In the genomic region with DNA sequence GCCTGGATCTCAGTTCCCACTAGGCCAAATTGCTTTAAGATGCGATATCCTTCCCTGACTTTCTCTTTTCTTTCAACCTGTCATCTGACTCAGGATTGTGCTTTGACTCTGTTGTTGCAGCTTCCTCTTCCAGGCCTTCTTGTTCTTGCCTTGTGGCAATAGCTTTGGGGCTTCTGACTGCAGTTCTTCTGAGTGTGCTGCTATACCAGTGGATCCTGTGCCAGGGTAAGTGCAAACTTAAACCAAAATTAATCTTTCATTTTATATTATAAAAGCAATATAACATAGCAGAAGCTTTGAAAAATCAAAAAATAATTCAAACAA, we compare ENCODE assay signal across 17 cellular contexts. TPM values are rescaled to one million over a fixed set of nuclear protein-coding genes. Genes with fewer than 3 reads are reported as not detected.
DNase-seq lines count a peak whose midpoint lies in the region; ATAC-seq and TF ChIP-seq lines count a peak whose summit lies in the region.
"Had no signal": no experiment of that assay in that cellular context is flagged by ENCODE, and none has a peak within 500 bp of the region (broad histone marks: within the 10 kb centered on the region; RNA-seq: fewer than 3 reads in every experiment).

No MANE protein-coding gene starts in this region.

- no peak overlapping the region for H2AFZ ChIP-seq in OCI-LY3 (ENCODE audit: low read depth, low read length)

- H3K9me3 ChIP-seq in left ventricle myocardium inferior (replicated peaks) (no peaks in the 10 kb centered on the region), right atrium auricular region (no peaks in the 10 kb centered on the region), OCI-LY3 (ENCODE audit: insufficient read depth, low read length) (no peaks in the 10 kb centered on the region)
- H3K9me3 ChIP-seq: Peyer's patch, testis had no signal

- H4K20me1 ChIP-seq in OCI-LY3 (ENCODE audit: insufficient read depth, low read length), result no peaks in the 10 kb centered on the region

- DNase-seq in left ventricle myocardium inferior, result no peak
- DNase-seq in right atrium auricular region (ENCODE audit: low spot score), result no peak
- no peak for DNase-seq in central memory CD8-positive, alpha-beta T cell (ENCODE audit: low spot score in 2 of 2)
- DNase-seq in stimulated activated naive CD8-positive, alpha-beta T cell treated with anti-CD3 and anti-CD28 coated beads, Interleukin-15, amount 100 ng/mL, for 72 hours, result no peak
- no peak for DNase-seq in HT-29 (ENCODE audit: low spot score)
- DNase-seq in GM10266 (ENCODE audit: extremely low spot score), result no peak
- no peak for DNase-seq in NCI-H2227 (lab: John Stamatoyannopoulos, UW; ENCODE audit: unreplicated experiment)
- DNase-seq: activated CD4-positive, alpha-beta T cell treated with anti-CD3 and anti-CD28 coated beads, Interleukin-2, amount 50 U/mL, for 1 hour; DMS79; foreskin melanocyte; mesendoderm; NCI-H1417 treated with DMSO at 0.1 percent for 48 hours; Peyer's patch; testis had no signal

- TF ChIP-seq CTCF in left ventricle myocardium inferior (IDR thresholded peaks at IDR 0.05; ENCODE audit: borderline replicate concordance) (no peak), right atrium auricular region (IDR thresholded peaks at IDR 0.05) (no peak), OCI-LY3 (IDR thresholded peaks at IDR 0.05; ENCODE audit: low read depth, low read length) (no peak), GM10266 (IDR thresholded peaks at IDR 0.05; ENCODE audit: control insufficient read depth, insufficient read depth, low read depth, missing control alignments) (no peak)

- H3K4me3 ChIP-seq in left ventricle myocardium inferior, result no peak overlapping the region
- no peak overlapping the region for H3K4me3 ChIP-seq in right atrium auricular region
- no peak overlapping the region for H3K4me3 ChIP-seq in OCI-LY3 (ENCODE audit: low read length)
- H3K4me3 ChIP-seq: testis had no signal

- H3K27ac Mint-ChIP-seq in central memory CD8-positive, alpha-beta T cell (ENCODE audit: low read depth), result peak overlapping the region; percentile 87
- H3K27ac Mint-ChIP-seq in stimulated activated naive CD8-positive, alpha-beta T cell treated with anti-CD3 and anti-CD28 coated beads, Interleukin-15, amount 100 ng/mL, for 72 hours, result peak overlapping the region; percentile 13 to 91
- H3K27ac Mint-ChIP-seq: IgD-negative memory B cell had no signal

- peaks cover 43% of the 10 kb centered on the region for H3K36me3 Mint-ChIP-seq in central memory CD8-positive, alpha-beta T cell (ENCODE audit: insufficient read depth)

- H3K9me3 Mint-ChIP-seq in central memory CD8-positive, alpha-beta T cell, result no peaks in the 10 kb centered on the region
- no peaks in the 10 kb centered on the region for H3K9me3 Mint-ChIP-seq in stimulated activated naive CD8-positive, alpha-beta T cell treated with anti-CD3 and anti-CD28 coated beads, Interleukin-15, amount 100 ng/mL, for 72 hours
- H3K9me3 Mint-ChIP-seq: activated naive CD4-positive, alpha-beta T cell treated with anti-CD3 and anti-CD28 coated beads, Interleukin-2, amount 50 U/mL, for 72 hours; IgD-negative memory B cell had no signal

- peaks cover 57% of the 10 kb centered on the region for H3K4me1 Mint-ChIP-seq in central memory CD8-positive, alpha-beta T cell
- H3K4me1 Mint-ChIP-seq in stimulated activated naive CD8-positive, alpha-beta T cell treated with anti-CD3 and anti-CD28 coated beads, Interleukin-15, amount 100 ng/mL, for 72 hours, result peaks cover 73% of the 10 kb centered on the region

- H3K36me3 ChIP-seq in left ventricle myocardium inferior (no peaks in the 10 kb centered on the region), right atrium auricular region (no peaks in the 10 kb centered on the region), OCI-LY3 (replicated peaks; ENCODE audit: low read depth, low read length) (no peaks in the 10 kb centered on the region)
- H3K36me3 ChIP-seq: Peyer's patch had no signal

- no peaks in the 10 kb centered on the region for H3K79me2 ChIP-seq in OCI-LY3 (ENCODE audit: low read length)

- intact Hi-C loops in left ventricle myocardium inferior (cut with micrococcal nuclease), result no loop called here

- H3K4me1 ChIP-seq in left ventricle myocardium inferior, result peaks cover 34% of the 10 kb centered on the region
- peaks cover 0 to 17% of the 10 kb centered on the region in 2 donors for H3K4me1 ChIP-seq in right atrium auricular region
- peaks cover 68% of the 10 kb centered on the region for H3K4me1 ChIP-seq in OCI-LY3 (ENCODE audit: low read length)
- H3K4me1 ChIP-seq: Peyer's patch, testis had no signal

- H3K4me2 ChIP-seq in OCI-LY3 (ENCODE audit: low read length), result peak overlapping the region; percentile 32

- no peak for ATAC-seq in central memory CD8-positive, alpha-beta T cell (replicated peaks; ENCODE audit: extremely low read depth, poor library complexity, severe bottlenecking)
- no peak for ATAC-seq in stimulated activated naive CD8-positive, alpha-beta T cell treated with anti-CD3 and anti-CD28 coated beads, Interleukin-15, amount 100 ng/mL, for 72 hours

- H3K27ac ChIP-seq in left ventricle myocardium inferior (replicated peaks) (peak overlapping the region; percentile 43), right atrium auricular region (peak overlapping the region in 1 of 2 donors; percentile 7), OCI-LY3 (ENCODE audit: low read length) (peak overlapping the region; percentile 8; the same call in 1 of the 2 replicates)
- H3K27ac ChIP-seq: testis had no signal

- peak overlapping the region; percentile 88 for H3K4me3 Mint-ChIP-seq in central memory CD8-positive, alpha-beta T cell
- H3K4me3 Mint-ChIP-seq in stimulated activated naive CD8-positive, alpha-beta T cell treated with anti-CD3 and anti-CD28 coated beads, Interleukin-15, amount 100 ng/mL, for 72 hours, result peak overlapping the region; percentile 51 to 80

- no peaks in the 10 kb centered on the region for H3K27me3 Mint-ChIP-seq in central memory CD8-positive, alpha-beta T cell
- no peaks in the 10 kb centered on the region for H3K27me3 Mint-ChIP-seq in stimulated activated naive CD8-positive, alpha-beta T cell treated with anti-CD3 and anti-CD28 coated beads, Interleukin-15, amount 100 ng/mL, for 72 hours
- H3K27me3 Mint-ChIP-seq: IgD-negative memory B cell had no signal

- H3K27me3 ChIP-seq in left ventricle myocardium inferior (ENCODE audit: low read depth) (no peaks in the 10 kb centered on the region), right atrium auricular region (no peaks in the 10 kb centered on the region), OCI-LY3 (ENCODE audit: low read depth, low read length) (no peaks in the 10 kb centered on the region)
- H3K27me3 ChIP-seq: Peyer's patch, testis had no signal

- H3K9ac ChIP-seq in OCI-LY3 (ENCODE audit: low read length), result peak overlapping the region; percentile 7; the same call in 1 of the 2 replicates

RNA-seq across cellular contexts. Expression of gene KLRG1, which starts 2.7 kb away (rescaled TPM):
- 6.9 TPM for total RNA-seq in left ventricle myocardium inferior
- 1 to 10 TPM; 1.7 to 3.3 TPM for total RNA-seq in right atrium auricular region
- not detected in 2 replicates for total RNA-seq in HT-29 (2014; rRNA removed; shearing (Covaris generic))

RNA-seq across cellular contexts. Expression of gene M6PR, which starts 42.6 kb away (rescaled TPM):
- total RNA-seq in left ventricle myocardium inferior (94.2 TPM), right atrium auricular region (100 to 1,000 TPM; 101 to 112 TPM)
- total RNA-seq in HT-29 (2014; rRNA removed; shearing (Covaris generic)), result 147 and 174 TPM in 2 replicates
